ENCODE assay signal across 1 cellular context in genomic region chr4:111475696-111476095, GRCh38.
TF ChIP-seq lines count a peak whose summit lies in the region.

No MANE protein-coding gene starts in this region.

TF ChIP-seq in IMR-90, 13 proteins besides CTCF, POLR2A, EP300 and RAD21:
- no peak for TF ChIP-seq CEBPB (IDR thresholded peaks at IDR 0.05; ENCODE audit: low read depth, low read length)
- no peak for TF ChIP-seq SMC3 (IDR thresholded peaks at IDR 0.05; ENCODE audit: low read depth, low read length)
- no peak for TF ChIP-seq MAZ (IDR thresholded peaks at IDR 0.05; ENCODE audit: borderline replicate concordance, low read depth, low read length)
- no peak for TF ChIP-seq ELK1 (IDR thresholded peaks at IDR 0.05; ENCODE audit: borderline replicate concordance, low read depth, low read length)
- no peak for TF ChIP-seq NFE2L2 (IDR thresholded peaks at IDR 0.05; ENCODE audit: low read depth, low read length)
- no peak for TF ChIP-seq BHLHE40 (IDR thresholded peaks at IDR 0.05; ENCODE audit: low read depth, low read length)
- TF ChIP-seq RFX5 (IDR thresholded peaks at IDR 0.05; ENCODE audit: low read depth, low read length), result no peak
- no peak for TF ChIP-seq CHD1 (IDR thresholded peaks at IDR 0.05; ENCODE audit: low read depth, low read length)
- no peak for TF ChIP-seq MXI1 (IDR thresholded peaks at IDR 0.05; ENCODE audit: borderline replicate concordance, low read depth, low read length)
- no peak for TF ChIP-seq RCOR1 (IDR thresholded peaks at IDR 0.05; ENCODE audit: insufficient replicate concordance, low read length)
- no peak for TF ChIP-seq MAFK (IDR thresholded peaks at IDR 0.05; ENCODE audit: low read depth, low read length)
- no peak for TF ChIP-seq FOS (IDR thresholded peaks at IDR 0.05; ENCODE audit: low read depth, low read length)
- TF ChIP-seq USF2 (IDR thresholded peaks at IDR 0.05; ENCODE audit: low read depth, low read length), result no peak
